In the genomic region with DNA sequence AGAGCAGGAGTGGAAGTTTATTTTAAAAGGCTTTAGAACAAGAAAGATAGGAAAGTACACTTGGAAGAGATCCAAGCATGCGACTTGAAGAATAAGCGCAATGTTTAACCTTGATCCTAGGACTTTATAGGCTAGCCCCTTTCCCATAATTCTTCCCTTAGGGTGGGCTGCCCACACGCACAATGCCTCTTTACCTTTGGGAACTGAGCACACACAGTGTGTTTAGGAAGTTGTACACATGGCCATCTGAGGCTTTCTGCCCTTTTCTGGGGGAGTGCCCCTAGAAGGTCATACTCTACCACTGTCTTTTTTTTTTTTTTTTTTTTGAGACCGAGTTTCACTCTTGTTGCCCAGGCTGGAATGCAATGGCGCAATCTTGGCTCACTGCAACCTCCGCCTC, we compare ENCODE assay signal across 1 cellular context.
TF ChIP-seq lines count a peak whose summit lies in the region.

No MANE protein-coding gene starts in this region.

TF ChIP-seq in K562, 482 proteins besides CTCF, POLR2A, EP300 and RAD21:
- TF ChIP-seq, protein P1, sequence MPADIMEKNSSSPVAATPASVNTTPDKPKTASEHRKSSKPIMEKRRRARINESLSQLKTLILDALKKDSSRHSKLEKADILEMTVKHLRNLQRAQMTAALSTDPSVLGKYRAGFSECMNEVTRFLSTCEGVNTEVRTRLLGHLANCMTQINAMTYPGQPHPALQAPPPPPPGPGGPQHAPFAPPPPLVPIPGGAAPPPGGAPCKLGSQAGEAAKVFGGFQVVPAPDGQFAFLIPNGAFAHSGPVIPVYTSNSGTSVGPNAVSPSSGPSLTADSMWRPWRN (IDR thresholded peaks at IDR 0.05; ENCODE audit: low read depth), result no peak
- TF ChIP-seq NFIC (IDR thresholded peaks at IDR 0.05) (0 out of 2 replicates have a peak, but pooled peaks have one; percentile 28), ZNF785 (CRISPR knock-in tag; IDR thresholded peaks at IDR 0.05) (no peak)
TF ChIP-seq in K562: peak in this region for 1.
